In the genomic region with DNA sequence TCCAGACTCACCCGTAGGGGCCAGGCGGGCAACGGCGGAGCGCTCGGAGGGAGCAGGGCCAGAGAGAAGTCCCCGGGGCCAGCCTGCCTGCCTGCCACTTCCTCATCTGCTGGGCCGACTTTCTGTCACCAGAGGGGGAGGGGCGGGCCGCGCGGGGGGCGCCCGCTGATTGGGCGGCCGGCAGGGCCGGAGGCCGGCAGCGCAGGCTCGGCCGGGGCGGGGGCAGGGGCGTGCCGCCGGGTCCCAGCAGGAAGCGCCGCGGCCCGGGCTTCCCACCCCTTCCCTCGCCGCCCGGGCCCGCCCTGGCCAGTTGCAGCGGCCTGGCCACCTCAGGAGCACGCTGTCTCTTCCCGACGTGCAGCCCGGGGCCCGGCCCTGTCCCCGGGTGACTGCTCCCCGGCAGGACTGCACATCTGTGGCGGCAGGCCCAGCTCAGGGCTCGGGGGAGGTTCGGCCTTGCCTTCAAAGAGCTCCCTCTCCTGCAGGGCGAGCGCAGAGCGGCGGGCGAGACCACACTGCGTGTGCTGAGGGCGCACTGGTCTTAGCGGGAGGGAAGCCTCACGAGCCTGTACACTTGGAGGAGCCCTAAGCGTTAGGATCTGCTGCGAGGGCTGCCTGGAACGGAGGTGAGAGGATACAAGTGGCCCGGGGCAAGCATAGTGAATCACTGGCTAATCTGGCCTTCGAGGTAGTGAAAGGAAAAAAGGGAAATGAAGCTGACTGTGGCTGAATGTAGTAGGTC, we compare ENCODE assay signal across 1 cellular context.
TF ChIP-seq lines count a peak whose summit lies in the region.

A gene (minus strand): TSS at position 108 of the 742 bp plus-strand sequence. CDS start 2,402 bp downstream, outside the sequence.

TF ChIP-seq in GM12878, 131 proteins besides CTCF, POLR2A, EP300 and RAD21 (continued from another document):
- TF ChIP-seq GATAD2B (conservative IDR thresholded peaks at IDR 0.05; ENCODE audit: low read depth) = peak; percentile 96
- peak; percentile 88 for TF ChIP-seq DPF2 (IDR thresholded peaks at IDR 0.05)
- no peak for TF ChIP-seq ZNF384 (IDR thresholded peaks at IDR 0.05; ENCODE audit: borderline replicate concordance, low read depth, low read length)
- peak; percentile 89 for TF ChIP-seq SPI1 (IDR thresholded peaks at IDR 0.05; ENCODE audit: borderline replicate concordance, insufficient read depth, low read depth, low read length)
- TF ChIP-seq BACH1 (IDR thresholded peaks at IDR 0.05; ENCODE audit: borderline replicate concordance) = peak; percentile 45
- 0 out of 2 replicates have a peak, but pooled peaks have one; percentile 35 for TF ChIP-seq SIN3A (IDR thresholded peaks at IDR 0.05; ENCODE audit: low read depth, low read length)
- 0 out of 2 replicates have a peak, but pooled peaks have one; percentile 6 for TF ChIP-seq TCF3 (IDR thresholded peaks at IDR 0.05; ENCODE audit: borderline replicate concordance, insufficient read depth, low read depth, low read length)
- peak; percentile 83 for TF ChIP-seq POLR2AphosphoS2 (IDR thresholded peaks at IDR 0.05; ENCODE audit: low read depth, low read length)
- peak; percentile 64 for TF ChIP-seq NR2F1 (conservative IDR thresholded peaks at IDR 0.05)
- TF ChIP-seq YY1 (IDR thresholded peaks at IDR 0.05; ENCODE audit: low read depth, low read length) = peak; percentile 26; the same call in 1 of the 2 replicates
- peak; percentile 58 for TF ChIP-seq CHD2 (IDR thresholded peaks at IDR 0.05; ENCODE audit: borderline replicate concordance, low read depth, low read length)
- TF ChIP-seq SMARCA5 (IDR thresholded peaks at IDR 0.05) = no peak; the same call in 1 of the 2 replicates
- TF ChIP-seq PML (IDR thresholded peaks at IDR 0.05; ENCODE audit: low read length) = peak; percentile 66; the same call in 1 of the 2 replicates
- TF ChIP-seq TCF7 (IDR thresholded peaks at IDR 0.05; ENCODE audit: borderline replicate concordance) = no peak
TF ChIP-seq in GM12878: peak in this region for 41.
